7 cellular contexts compared by ENCODE assay signal in genomic region chr17:42679492-42680330, GRCh38.
DNase-seq lines count a peak whose midpoint lies in the region; ATAC-seq and TF ChIP-seq lines count a peak whose summit lies in the region.

No MANE protein-coding gene starts in this region.

- peak; percentile 63 for TF ChIP-seq POLR2A in GM18505 (IDR thresholded peaks at IDR 0.05; ENCODE audit: borderline replicate concordance, extremely low read depth, insufficient read depth, insufficient read length)

- H3K9me3 ChIP-seq in iPS-15b (ENCODE audit: control insufficient read depth, insufficient read depth, low read length), result no peaks in the 10 kb centered on the region

- in situ Hi-C loops in brain microvascular endothelial cell (cut with HindIII; ENCODE audit: low pct_ligation_motif_present, low sequenced_read_pairs), result no loop called here

- H3K4me3 ChIP-seq in brain microvascular endothelial cell (ENCODE audit: low read depth, low read length) (peak overlapping the region; percentile 45), iPS-15b (ENCODE audit: low read depth, low read length) (peak overlapping the region; percentile 58), skeletal muscle cell (ENCODE audit: low read depth, low read length) (peak overlapping the region; percentile 29)

- H3K9ac ChIP-seq in iPS-15b (ENCODE audit: low read depth, low read length), result peak overlapping the region; percentile 54

- peak; percentile 57 for TF ChIP-seq CTCF in brain microvascular endothelial cell (IDR thresholded peaks at IDR 0.05; ENCODE audit: low read depth, low read length, missing control alignments)

- peak; percentile 28 for DNase-seq in NCI-H1048 (lab: John Stamatoyannopoulos, UW)
- DNase-seq in T-helper 22 cell (ENCODE audit: low read depth), result peak; percentile 58
- DNase-seq in brain microvascular endothelial cell, result peak; percentile 57
- no peak for DNase-seq in skeletal muscle cell (ENCODE audit: low read depth)
- no peak for DNase-seq in D341Med (ENCODE audit: low spot score)

- H3K36me3 ChIP-seq in brain microvascular endothelial cell (replicated peaks) (no peaks in the 10 kb centered on the region), iPS-15b (ENCODE audit: control insufficient read depth, insufficient read depth, low read length) (no peaks in the 10 kb centered on the region)

- H3K27ac ChIP-seq in brain microvascular endothelial cell, result peak overlapping the region; percentile 65

- H3K27me3 ChIP-seq in brain microvascular endothelial cell (replicated peaks), result no peaks in the 10 kb centered on the region
- peaks cover 42% of the 10 kb centered on the region for H3K27me3 ChIP-seq in iPS-15b (ENCODE audit: control insufficient read depth, insufficient read depth, low read length)

- H3K4me1 ChIP-seq in iPS-15b (ENCODE audit: control insufficient read depth, insufficient read depth, low read length), result peaks cover 11% of the 10 kb centered on the region

- no peak for ATAC-seq in GM18505 (IDR thresholded peaks at IDR 0.05; ENCODE audit: unreplicated experiment)

Comparison
In these comparisons a context has a peak if more than half of its experiments do, and no peak if none do; other contexts are left out.
1. DNase-seq: peak in NCI-H1048 (single experiment), T-helper 22 cell (single experiment) and brain microvascular endothelial cell (single experiment); none in skeletal muscle cell (single experiment) and D341Med (single experiment).
2. Peak in every context shown above with its lines, with median percentiles within 50 percentile points of each other: H3K4me3 ChIP-seq.